ENCODE assay signal across 7 cellular contexts in genomic region chr2:165874445-165875039, GRCh38.
DNase-seq lines count a peak whose midpoint lies in the region; ATAC-seq and TF ChIP-seq lines count a peak whose summit lies in the region.

No MANE protein-coding gene starts in this region.

- H3K4me3 ChIP-seq in astrocyte of the cerebellum (ENCODE audit: low read depth, low read length), result no peak overlapping the region

- in situ Hi-C loops in astrocyte of the cerebellum (cut with HindIII; ENCODE audit: low sequenced_read_pairs), result loop anchor here (5.0 kb wide), 1 partner anchor 472 kb away; no protein-coding TSS in a partner anchor

- DNase-seq in GM10266 (ENCODE audit: extremely low spot score) (peak; percentile 43), NCI-H748 treated with DMSO at 0.1 percent for 48 hours (lab: John Stamatoyannopoulos, UW) (peak; percentile 86), astrocyte of the cerebellum (ENCODE audit: low read depth) (peak; percentile 73), iPS-NIHi11 (ENCODE audit: low spot score) (peak; percentile 56)

- TF ChIP-seq CTCF in GM10266 (IDR thresholded peaks at IDR 0.05; ENCODE audit: control insufficient read depth, insufficient read depth, low read depth, missing control alignments) (peak; percentile 58), astrocyte of the cerebellum (IDR thresholded peaks at IDR 0.05; ENCODE audit: low read depth, low read length, missing control alignments) (peak; percentile 59)

- no peaks in the 10 kb centered on the region for H3K4me1 Mint-ChIP-seq in stimulated activated memory B cell treated with anti-CD40 and anti-IgM and Interleukin-4, amounts not matched to agents 10 μg/mL and 1 μg/mL and 100 μg/mL, for 72 hours

- H3K27me3 Mint-ChIP-seq in stimulated activated memory B cell treated with anti-CD40 and anti-IgM and Interleukin-4, amounts not matched to agents 10 μg/mL and 1 μg/mL and 100 μg/mL, for 72 hours, result no peaks in the 10 kb centered on the region

- H3K4me3 Mint-ChIP-seq in stimulated activated memory B cell treated with anti-CD40 and anti-IgM and Interleukin-4, amounts not matched to agents 10 μg/mL and 1 μg/mL and 100 μg/mL, for 72 hours, result no peak overlapping the region

- H3K27ac Mint-ChIP-seq in stimulated activated memory B cell treated with anti-CD40 and anti-IgM and Interleukin-4, amounts not matched to agents 10 μg/mL and 1 μg/mL and 100 μg/mL, for 72 hours, result no peak overlapping the region

- H3K9me3 Mint-ChIP-seq in stimulated activated memory B cell treated with anti-CD40 and anti-IgM and Interleukin-4, amounts not matched to agents 10 μg/mL and 1 μg/mL and 100 μg/mL, for 72 hours, result no peaks in the 10 kb centered on the region

- H3K36me3 Mint-ChIP-seq in stimulated activated memory B cell treated with anti-CD40 and anti-IgM and Interleukin-4, amounts not matched to agents 10 μg/mL and 1 μg/mL and 100 μg/mL, for 72 hours, result no peaks in the 10 kb centered on the region

- ATAC-seq in GM21515 (IDR thresholded peaks at IDR 0.05; ENCODE audit: unreplicated experiment) (peak; percentile 95), HG03575 (IDR thresholded peaks at IDR 0.05; ENCODE audit: extremely low read depth, insufficient number of reproducible peaks, low FRiP score, unreplicated experiment) (peak; percentile 89)
- peak; percentile 80 for ATAC-seq in stimulated activated memory B cell treated with anti-CD40 and anti-IgM and Interleukin-4, amounts not matched to agents 10 μg/mL and 1 μg/mL and 100 μg/mL, for 72 hours
